1 cellular context compared by ENCODE assay signal in genomic region chr17:44605116-44605505, GRCh38.
TF ChIP-seq lines count a peak whose summit lies in the region.

No MANE protein-coding gene starts in this region.

TF ChIP-seq in IMR-90, 13 proteins besides CTCF, POLR2A, EP300 and RAD21:
- TF ChIP-seq RFX5 (IDR thresholded peaks at IDR 0.05; ENCODE audit: low read depth, low read length) (no peak), CHD1 (IDR thresholded peaks at IDR 0.05; ENCODE audit: low read depth, low read length) (no peak), MAFK (IDR thresholded peaks at IDR 0.05; ENCODE audit: low read depth, low read length) (no peak), RCOR1 (IDR thresholded peaks at IDR 0.05; ENCODE audit: insufficient replicate concordance, low read length) (no peak), BHLHE40 (IDR thresholded peaks at IDR 0.05; ENCODE audit: low read depth, low read length) (no peak), CEBPB (IDR thresholded peaks at IDR 0.05; ENCODE audit: low read depth, low read length) (no peak), SMC3 (IDR thresholded peaks at IDR 0.05; ENCODE audit: low read depth, low read length) (no peak), MAZ (IDR thresholded peaks at IDR 0.05; ENCODE audit: borderline replicate concordance, low read depth, low read length) (no peak), NFE2L2 (IDR thresholded peaks at IDR 0.05; ENCODE audit: low read depth, low read length) (no peak), FOS (IDR thresholded peaks at IDR 0.05; ENCODE audit: low read depth, low read length) (no peak), MXI1 (IDR thresholded peaks at IDR 0.05; ENCODE audit: borderline replicate concordance, low read depth, low read length) (no peak)
- TF ChIP-seq, protein P1, sequence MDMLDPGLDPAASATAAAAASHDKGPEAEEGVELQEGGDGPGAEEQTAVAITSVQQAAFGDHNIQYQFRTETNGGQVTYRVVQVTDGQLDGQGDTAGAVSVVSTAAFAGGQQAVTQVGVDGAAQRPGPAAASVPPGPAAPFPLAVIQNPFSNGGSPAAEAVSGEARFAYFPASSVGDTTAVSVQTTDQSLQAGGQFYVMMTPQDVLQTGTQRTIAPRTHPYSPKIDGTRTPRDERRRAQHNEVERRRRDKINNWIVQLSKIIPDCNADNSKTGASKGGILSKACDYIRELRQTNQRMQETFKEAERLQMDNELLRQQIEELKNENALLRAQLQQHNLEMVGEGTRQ (IDR thresholded peaks at IDR 0.05; ENCODE audit: low read depth, low read length) = no peak
- TF ChIP-seq, protein P2, sequence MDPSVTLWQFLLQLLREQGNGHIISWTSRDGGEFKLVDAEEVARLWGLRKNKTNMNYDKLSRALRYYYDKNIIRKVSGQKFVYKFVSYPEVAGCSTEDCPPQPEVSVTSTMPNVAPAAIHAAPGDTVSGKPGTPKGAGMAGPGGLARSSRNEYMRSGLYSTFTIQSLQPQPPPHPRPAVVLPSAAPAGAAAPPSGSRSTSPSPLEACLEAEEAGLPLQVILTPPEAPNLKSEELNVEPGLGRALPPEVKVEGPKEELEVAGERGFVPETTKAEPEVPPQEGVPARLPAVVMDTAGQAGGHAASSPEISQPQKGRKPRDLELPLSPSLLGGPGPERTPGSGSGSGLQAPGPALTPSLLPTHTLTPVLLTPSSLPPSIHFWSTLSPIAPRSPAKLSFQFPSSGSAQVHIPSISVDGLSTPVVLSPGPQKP (IDR thresholded peaks at IDR 0.05; ENCODE audit: borderline replicate concordance, low read depth, low read length) = no peak
